14 cellular contexts compared by ENCODE assay signal in the genomic region with DNA sequence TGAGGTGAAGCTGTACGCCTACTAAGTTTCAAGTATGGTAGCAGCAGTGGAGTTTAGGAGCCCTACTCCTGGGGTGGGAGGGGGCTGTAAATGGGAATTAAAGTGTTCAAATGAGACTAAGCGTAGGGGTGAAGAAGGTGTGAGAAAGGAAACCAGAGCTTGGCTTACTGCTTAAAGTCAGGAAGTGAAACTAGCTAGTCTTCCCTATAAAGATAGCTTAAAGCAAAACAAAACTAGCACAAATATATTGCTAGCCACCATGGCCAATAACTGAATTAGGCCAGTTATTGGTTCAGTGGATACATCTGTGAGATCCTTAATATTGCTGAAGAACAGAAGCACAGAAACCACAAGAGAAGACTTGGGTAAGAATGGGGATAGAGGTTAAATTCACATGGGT.
A peak's percentile ranks its signal among the peaks of the same experiment; 100 is the strongest.
DNase-seq lines count a peak whose midpoint lies in the region; ATAC-seq, FAIRE-seq and TF ChIP-seq lines count a peak whose summit lies in the region.
"Had no signal": no experiment of that assay in that cellular context is flagged by ENCODE, and none has a peak within 500 bp of the region (broad histone marks: within the 10 kb centered on the region; RNA-seq: fewer than 3 reads in every experiment).

No MANE protein-coding gene starts in this region.

- no peak overlapping the region for H3K4me3 Mint-ChIP-seq in Calu3 (ENCODE audit: low read depth, unreplicated experiment)
- H3K4me3 Mint-ChIP-seq: activated T-helper 17 cell treated with anti-CD3 and anti-CD28 coated beads, Interleukin-2, amount 50 U/mL, for 72 hours; stimulated activated naive CD8-positive, alpha-beta T cell treated with anti-CD3 and anti-CD28 coated beads, Interleukin-15, Interleukin-2, amounts not matched to agents 100 ng/mL and 50 ng/mL, for 24 hours had no signal

- no peak for FAIRE-seq in kidney (lab: Jason Lieb, UNC)

- no peaks in the 10 kb centered on the region for H3K36me3 ChIP-seq in kidney (ENCODE audit: control insufficient read depth in 1 of 2, insufficient read depth in 2 of 2, low read length in 2 of 2)

- peak overlapping the region; percentile 15 for H3K27ac Mint-ChIP-seq in Calu3 (ENCODE audit: unreplicated experiment)
- H3K27ac Mint-ChIP-seq: activated T-helper 17 cell treated with anti-CD3 and anti-CD28 coated beads, Interleukin-2, amount 50 U/mL, for 72 hours; stimulated activated naive CD8-positive, alpha-beta T cell treated with anti-CD3 and anti-CD28 coated beads, Interleukin-15, Interleukin-2, amounts not matched to agents 100 ng/mL and 50 ng/mL, for 24 hours had no signal

- H3K4me1 ChIP-seq in kidney (ENCODE audit: control insufficient read depth in 1 of 2, insufficient read depth in 1 of 2, low read depth in 1 of 2, low read length in 2 of 2), result no peaks in the 10 kb centered on the region

- H3K4me1 Mint-ChIP-seq in Calu3 (ENCODE audit: low read depth, unreplicated experiment), result peaks cover 58% of the 10 kb centered on the region
- H3K4me1 Mint-ChIP-seq: activated T-helper 17 cell treated with anti-CD3 and anti-CD28 coated beads, Interleukin-2, amount 50 U/mL, for 72 hours had no signal

- no peak for TF ChIP-seq CTCF in Calu3 (IDR thresholded peaks at IDR 0.05; ENCODE audit: unreplicated experiment)
- no peak for TF ChIP-seq CTCF in kidney (IDR thresholded peaks at IDR 0.05; ENCODE audit: borderline replicate concordance, extremely low read depth, insufficient read depth)

- no peaks in the 10 kb centered on the region for H3K27me3 Mint-ChIP-seq in Calu3 (ENCODE audit: unreplicated experiment)

- no peaks in the 10 kb centered on the region for H3K36me3 Mint-ChIP-seq in Calu3 (ENCODE audit: insufficient read depth, unreplicated experiment)

- peak; percentile 95 for ATAC-seq in GM19351 (IDR thresholded peaks at IDR 0.05; ENCODE audit: unreplicated experiment)
- ATAC-seq in HG02840 (IDR thresholded peaks at IDR 0.05; ENCODE audit: low FRiP score, unreplicated experiment), result peak; percentile 74
- peak; percentile 90 for ATAC-seq in HG03571 (IDR thresholded peaks at IDR 0.05; ENCODE audit: unreplicated experiment)
- ATAC-seq: activated T-helper 17 cell treated with anti-CD3 and anti-CD28 coated beads, Interleukin-2, amount 50 U/mL, for 72 hours had no signal

- no peak overlapping the region for H3K9ac ChIP-seq in kidney (ENCODE audit: low read length in 2 of 2)

- no peak overlapping the region for H3K4me3 ChIP-seq in kidney (ENCODE audit: low read length in 2 of 2)
- H3K4me3 ChIP-seq: coronary artery had no signal

- CTCF ChIA-PET in Calu3 (lab: Charles Lee), result no interaction called here

- no peaks in the 10 kb centered on the region for H3K9me3 ChIP-seq in kidney (ENCODE audit: control insufficient read depth in 1 of 2, low read length in 2 of 2)

- DNase-seq in Calu3 (no peak), kidney (no peak), DMS114 treated with DMSO at 0.1 percent for 48 hours (lab: John Stamatoyannopoulos, UW; ENCODE audit: unreplicated experiment) (no peak)
- DNase-seq in activated CD4-positive, alpha-beta T cell treated with anti-CD3 and anti-CD28 coated beads, Interleukin-2, amount 50 U/mL, for 4 hours, result no peak
- no peak for DNase-seq in stimulated activated CD4-positive, alpha-beta T cell treated with anti-CD3 and anti-CD28 coated beads, Interleukin-4, amount 100 ng/mL, for 1 hour
- DNase-seq: NCI-H69, small intestine, T-helper 9 cell had no signal

- no TSS peak for BruUV-seq in Calu3 (replicated peaks; lab: Mats Ljungman, UMichigan)

- H3K9me3 Mint-ChIP-seq in Calu3 (ENCODE audit: low read depth, unreplicated experiment), result no peaks in the 10 kb centered on the region
- H3K9me3 Mint-ChIP-seq: activated T-helper 17 cell treated with anti-CD3 and anti-CD28 coated beads, Interleukin-2, amount 50 U/mL, for 72 hours; stimulated activated naive CD8-positive, alpha-beta T cell treated with anti-CD3 and anti-CD28 coated beads, Interleukin-15, Interleukin-2, amounts not matched to agents 100 ng/mL and 50 ng/mL, for 24 hours had no signal

- intact Hi-C loops in Calu3 (cut with micrococcal nuclease; ENCODE audit: unreplicated experiment), result no loop called here
- intact Hi-C loops in kidney (cut with DNase I), result no loop called here

- no peak overlapping the region for H3K27ac ChIP-seq in kidney (ENCODE audit: low read depth in 2 of 2, low read length in 2 of 2)
- H3K27ac ChIP-seq: coronary artery had no signal
